Comparison of ENCODE assay signal across 17 cellular contexts in the genomic region with DNA sequence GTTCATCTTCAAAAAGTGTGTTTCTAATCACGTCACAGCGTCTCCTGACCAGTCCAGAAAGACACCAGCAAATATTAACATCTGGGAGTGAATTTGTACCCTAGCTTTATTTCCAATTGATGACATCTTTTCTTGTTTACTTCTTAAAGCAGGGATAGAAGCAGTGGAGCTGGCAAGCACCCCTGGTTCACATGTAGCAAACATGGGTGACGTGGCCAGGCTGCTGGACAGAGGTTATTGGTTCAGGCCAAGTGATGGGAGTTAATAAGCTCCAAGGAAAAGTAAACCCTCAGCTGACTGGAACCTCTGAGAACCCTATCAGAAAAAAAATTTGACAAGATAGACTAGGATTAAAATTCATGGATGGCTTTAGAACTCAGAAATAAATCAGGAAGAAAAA.
"Had no signal": no experiment of that assay in that cellular context is flagged by ENCODE, and none has a peak within 500 bp of the region (broad histone marks: within the 10 kb centered on the region; RNA-seq: fewer than 3 reads in every experiment).

No MANE protein-coding gene starts in this region.

- ATAC-seq: activated CD4-positive, CD25-positive, alpha-beta regulatory T cell treated with anti-CD3 and anti-CD28 coated beads, Interleukin-2, amount 50 U/mL, for 24 hours; activated CD8-positive, alpha-beta memory T cell treated with anti-CD3 and anti-CD28 coated beads, Interleukin-2, amount 10 ng/mL, durations not matched to agents 7 days and 5 days; activated naive CD4-positive, alpha-beta T cell treated with anti-CD3 and anti-CD28 coated beads, Interleukin-2, amount 50 U/mL, for 72 hours; lower lobe of right lung; right lobe of liver had no signal

- H3K27ac ChIP-seq: lower lobe of right lung, right lobe of liver had no signal

- H3K4me1 Mint-ChIP-seq: activated CD8-positive, alpha-beta memory T cell treated with anti-CD3 and anti-CD28 coated beads, Interleukin-2, amount 10 ng/mL, durations not matched to agents 7 days and 5 days had no signal

- H3K36me3 ChIP-seq: breast epithelium, lower lobe of right lung, right lobe of liver had no signal

- H3K27me3 Mint-ChIP-seq: activated CD8-positive, alpha-beta memory T cell treated with anti-CD3 and anti-CD28 coated beads, Interleukin-2, amount 10 ng/mL, durations not matched to agents 7 days and 5 days; activated T-cell treated with anti-CD3 and anti-CD28 coated beads, Interleukin-2, amount 50 U/mL, for 24 hours had no signal

- DNase-seq: activated CD4-positive, alpha-beta T cell treated with anti-CD3 and anti-CD28 coated beads, Interleukin-2, amount 50 U/mL, for 48 hours; activated CD8-positive, alpha-beta memory T cell treated with anti-CD3 and anti-CD28 coated beads, Interleukin-2, amount 10 ng/mL, durations not matched to agents 7 days and 5 days; activated effector memory CD4-positive, alpha-beta T cell treated with anti-CD3 and anti-CD28 coated beads, Interleukin-2, amount 50 U/mL, for 16 hours; activated T-cell treated with anti-CD3 and anti-CD28 coated beads, Interleukin-2, amount 50 U/mL, for 24 hours; hippocampal formation; kidney glomerular epithelial cell; lower lobe of right lung; posterior cingulate gyrus; stimulated activated CD4-positive, alpha-beta T cell treated with anti-CD3 and anti-CD28 coated beads, Interleukin-12 subunit alpha, Interleukin-12 subunit beta, amount 100 ng/mL, for 4 hours; stimulated activated naive CD4-positive, alpha-beta T cell; substantia nigra had no signal

- H3K27me3 ChIP-seq: breast epithelium, right lobe of liver had no signal

- H3K27ac Mint-ChIP-seq: activated CD8-positive, alpha-beta memory T cell treated with anti-CD3 and anti-CD28 coated beads, Interleukin-2, amount 10 ng/mL, durations not matched to agents 7 days and 5 days; activated naive CD4-positive, alpha-beta T cell treated with anti-CD3 and anti-CD28 coated beads, Interleukin-2, amount 50 U/mL, for 72 hours; activated T-cell treated with anti-CD3 and anti-CD28 coated beads, Interleukin-2, amount 50 U/mL, for 24 hours; mesothelial cell of epicardium; T-helper 2 cell treated with Interferon-gamma antibody and Interleukin-4, amounts not matched to agents 5 μg/mL and 100 μg/mL, for 36 hours had no signal

- H3K4me1 ChIP-seq: lower lobe of right lung had no signal

- H3K4me3 ChIP-seq: breast epithelium, lower lobe of right lung, right lobe of liver had no signal

- H3K9me3 ChIP-seq: breast epithelium, lower lobe of right lung, right lobe of liver had no signal

- H3K4me3 Mint-ChIP-seq: activated CD8-positive, alpha-beta memory T cell treated with anti-CD3 and anti-CD28 coated beads, Interleukin-2, amount 10 ng/mL, durations not matched to agents 7 days and 5 days; activated T-cell treated with anti-CD3 and anti-CD28 coated beads, Interleukin-2, amount 50 U/mL, for 24 hours; mesothelial cell of epicardium; T-helper 2 cell treated with Interferon-gamma antibody and Interleukin-4, amounts not matched to agents 5 μg/mL and 100 μg/mL, for 36 hours had no signal

- H3K36me3 Mint-ChIP-seq: activated CD8-positive, alpha-beta memory T cell treated with anti-CD3 and anti-CD28 coated beads, Interleukin-2, amount 10 ng/mL, durations not matched to agents 7 days and 5 days; activated naive CD4-positive, alpha-beta T cell treated with anti-CD3 and anti-CD28 coated beads, Interleukin-2, amount 50 U/mL, for 72 hours; mesothelial cell of epicardium had no signal
